Comparison of ENCODE assay signal across 10 cellular contexts in the genomic region with DNA sequence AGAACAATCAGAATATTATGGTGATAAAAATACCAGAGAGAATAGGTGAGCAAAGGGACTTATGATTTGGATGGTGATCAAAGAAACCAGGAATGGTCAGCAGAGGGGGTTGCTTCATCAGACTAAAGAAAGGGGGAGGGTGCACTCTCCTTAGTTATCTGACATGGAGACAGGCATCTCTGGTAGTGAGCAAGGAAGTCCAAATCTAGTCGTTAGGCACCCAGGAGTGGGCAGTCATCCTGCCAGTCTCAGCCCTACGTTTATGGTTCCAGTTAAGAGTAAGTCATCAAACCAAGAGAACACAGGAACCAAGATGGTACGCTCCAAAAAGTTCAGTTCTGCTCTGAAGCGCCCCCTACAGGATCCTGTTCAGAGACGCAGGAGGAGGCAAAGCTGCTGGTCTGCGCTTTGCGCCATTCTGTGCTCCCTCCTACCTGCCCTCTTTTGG. TPM values are rescaled to one million over a fixed set of nuclear protein-coding genes. Genes with fewer than 3 reads are reported as not detected.
A peak's percentile ranks its signal among the peaks of the same experiment; 100 is the strongest.
DNase-seq lines count a peak whose midpoint lies in the region; TF ChIP-seq lines count a peak whose summit lies in the region.
"Had no signal": no experiment of that assay in that cellular context is flagged by ENCODE, and none has a peak within 500 bp of the region (broad histone marks: within the 10 kb centered on the region; RNA-seq: fewer than 3 reads in every experiment).

No MANE protein-coding gene starts in this region.

- H2AFZ ChIP-seq in GM23248 (no peak overlapping the region), SU-DHL-6 (ENCODE audit: low read depth, low read length, severe bottlenecking) (no peak overlapping the region)

- 0 out of 2 replicates have a peak, but pooled peaks cover 23% of the 10 kb centered on the region for H3K27me3 ChIP-seq in GM23248 (replicated peaks; ENCODE audit: insufficient read depth)
- no peaks in the 10 kb centered on the region for H3K27me3 ChIP-seq in SU-DHL-6 (ENCODE audit: low read length)

- H3F3A ChIP-seq in GM23248 (ENCODE audit: insufficient read depth) (no peaks in the 10 kb centered on the region), SU-DHL-6 (ENCODE audit: insufficient read depth) (no peaks in the 10 kb centered on the region)

- H3K9me2 ChIP-seq in GM23248 (ENCODE audit: insufficient read depth) (no peaks in the 10 kb centered on the region), SU-DHL-6 (replicated peaks; ENCODE audit: insufficient read depth, low read length) (no peaks in the 10 kb centered on the region)

- peak; percentile 53 for DNase-seq in DMS53 (lab: John Stamatoyannopoulos, UW)
- DNase-seq in DMS53 treated with DMSO at 0.1 percent for 48 hours (lab: John Stamatoyannopoulos, UW; ENCODE audit: unreplicated experiment), result no peak
- peak; percentile 2 for DNase-seq in GM23248
- peak; percentile 5 for DNase-seq in left kidney (ENCODE audit: low read depth, low spot score)
- no peak for DNase-seq in mucosa of gallbladder (ENCODE audit: low spot score)
- no peak for DNase-seq in HCEC 1CT
- DNase-seq in NCI-H146 (lab: John Stamatoyannopoulos, UW), result no peak
- DNase-seq: caudate nucleus, NCI-H2171 had no signal

- WGBS in GM23248 (ENCODE audit: low coverage in 1 of 2, low lambda C conversion rate in 2 of 2, missing lambda C conversion rate in 2 of 2), 2 experiments, result 33 to 38% methylated on average over 7 of the region's 7 CpGs

- in situ Hi-C loops in GM23248 (cut with MboI), result no loop called here

- no peak overlapping the region for H3K4me2 ChIP-seq in GM23248 (ENCODE audit: unreplicated experiment)
- H3K4me2 ChIP-seq in SU-DHL-6 (ENCODE audit: low read depth, low read length, poor library complexity, severe bottlenecking), result no peak overlapping the region

- H4K20me1 ChIP-seq in GM23248 (ENCODE audit: insufficient read depth) (no peaks in the 10 kb centered on the region), SU-DHL-6 (ENCODE audit: low read depth, low read length) (no peaks in the 10 kb centered on the region)

- no peaks in the 10 kb centered on the region for H3K4me1 ChIP-seq in GM23248 (ENCODE audit: insufficient read depth)

- peak; percentile 30 for TF ChIP-seq CTCF in SU-DHL-6 (IDR thresholded peaks at IDR 0.05; ENCODE audit: insufficient read depth, low read length, poor library complexity, severe bottlenecking)

- H3K36me3 ChIP-seq in GM23248 (ENCODE audit: low read depth), result no peaks in the 10 kb centered on the region
- no peaks in the 10 kb centered on the region for H3K36me3 ChIP-seq in SU-DHL-6 (ENCODE audit: low read length)

- H3K9ac ChIP-seq in GM23248 (no peak overlapping the region), SU-DHL-6 (ENCODE audit: low read length) (no peak overlapping the region)

- H3K79me2 ChIP-seq in GM23248 (ENCODE audit: insufficient read depth) (no peaks in the 10 kb centered on the region), SU-DHL-6 (ENCODE audit: insufficient read depth, low read length) (no peaks in the 10 kb centered on the region)

- H3K9me3 ChIP-seq in GM23248 (ENCODE audit: low read depth) (no peaks in the 10 kb centered on the region), SU-DHL-6 (ENCODE audit: insufficient read depth, low read length) (peaks cover 4% of the 10 kb centered on the region; the same call in 1 of the 2 replicates)

- H3K27ac ChIP-seq in GM23248, result no peak overlapping the region
- H3K27ac ChIP-seq in SU-DHL-6 (ENCODE audit: low read depth, low read length), result no peak overlapping the region

- H3K4me3 ChIP-seq in GM23248, result no peak overlapping the region
- no peak overlapping the region for H3K4me3 ChIP-seq in SU-DHL-6 (ENCODE audit: insufficient read depth, low read length, poor library complexity, severe bottlenecking)

RNA-seq across cellular contexts. Expression of a gene that starts 28.6 kb away (rescaled TPM):
- total RNA-seq in GM23248 (2014; rRNA removed; shearing (Covaris generic)), result 113 and 120 TPM in 2 replicates
- 162 and 164 TPM in 2 replicates for polyA plus RNA-seq in GM23248 (2016; fragmentation: Nextera tagmentation; extraction: Ambion mirVana)
- 31.9 TPM for total RNA-seq in mucosa of gallbladder

RNA-seq across cellular contexts. Expression of a gene that starts 28.7 kb away (rescaled TPM):
- total RNA-seq in GM23248 (2014; rRNA removed; shearing (Covaris generic)), result 0.32 and 0.63 TPM in 2 replicates
- 0.32 and 0.35 TPM in 2 replicates for polyA plus RNA-seq in GM23248 (2016; fragmentation: Nextera tagmentation; extraction: Ambion mirVana)
- total RNA-seq in mucosa of gallbladder, result 0.75 TPM

Comparison
In these comparisons a context has a peak if more than half of its experiments do, and no peak if none do; other contexts are left out.
1. DNase-seq: peak in DMS53 (single experiment), GM23248 (single experiment) and left kidney (single experiment); none in DMS53 treated with DMSO at 0.1 percent for 48 hours (single experiment), mucosa of gallbladder (single experiment), HCEC 1CT (single experiment) and NCI-H146 (single experiment).